15 cellular contexts compared by ENCODE assay signal in genomic region chr2:160007111-160007510, GRCh38. TPM values are rescaled to one million over a fixed set of nuclear protein-coding genes. Genes with fewer than 3 reads are reported as not detected.
DNase-seq lines count a peak whose midpoint lies in the region; ATAC-seq and TF ChIP-seq lines count a peak whose summit lies in the region.
"Had no signal": no experiment of that assay in that cellular context is flagged by ENCODE, and none has a peak within 500 bp of the region (broad histone marks: within the 10 kb centered on the region; RNA-seq: fewer than 3 reads in every experiment).

No MANE protein-coding gene starts in this region.

- H3K27ac ChIP-seq in RWPE1 (peak overlapping the region; percentile 38), hepatocyte (peak overlapping the region; percentile 16), psoas muscle (peak overlapping the region; percentile 11)
- H3K27ac ChIP-seq: 22Rv1, BLaER1 had no signal

- H3K4me3 ChIP-seq in hepatocyte = no peak overlapping the region
- H3K4me3 ChIP-seq in psoas muscle = no peak overlapping the region
- H3K4me3 ChIP-seq: BLaER1, HAP-1 had no signal

- no peak overlapping the region for H2AFZ ChIP-seq in hepatocyte

- H3K4me2 ChIP-seq in hepatocyte = peak overlapping the region; percentile 14
- H3K4me2 ChIP-seq: BLaER1 had no signal

- H3K27me3 ChIP-seq in hepatocyte (no peaks in the 10 kb centered on the region), psoas muscle (ENCODE audit: insufficient read depth in 3 of 3, low read length in 2 of 3) (no peaks in the 10 kb centered on the region)
- H3K27me3 ChIP-seq: BLaER1 had no signal

- ATAC-seq in psoas muscle = no peak
- ATAC-seq in activated CD8-positive, alpha-beta T cell treated with anti-CD3 and anti-CD28 coated beads, Interleukin-2, amount 10 ng/mL, durations not matched to agents 7 days and 5 days = no peak

- H3K27ac Mint-ChIP-seq in activated CD8-positive, alpha-beta T cell treated with anti-CD3 and anti-CD28 coated beads, Interleukin-2, amount 10 ng/mL, durations not matched to agents 7 days and 5 days = no peak overlapping the region

- POLR2A ChIA-PET in RWPE1 (lab: Yijun Ruan, JAX; ENCODE audit: low non-redundant PET) = no interaction called here
- POLR2A ChIA-PET in activated CD8-positive, alpha-beta T cell treated with anti-CD3 and anti-CD28 coated beads, Interleukin-2, amount 10 ng/mL, durations not matched to agents 7 days and 5 days (lab: Charles Lee) = no interaction called here

- H3K9me3 ChIP-seq in hepatocyte (ENCODE audit: low read depth) (no peaks in the 10 kb centered on the region), psoas muscle (no peaks in the 10 kb centered on the region)
- H3K9me3 ChIP-seq: BLaER1, HAP-1 had no signal

- H3K36me3 Mint-ChIP-seq in activated CD8-positive, alpha-beta T cell treated with anti-CD3 and anti-CD28 coated beads, Interleukin-2, amount 10 ng/mL, durations not matched to agents 7 days and 5 days (ENCODE audit: low read depth) = no peaks in the 10 kb centered on the region

- 76% methylated on average over 5 of the region's 5 CpGs for WGBS in hepatocyte (ENCODE audit: low lambda C conversion rate, missing lambda C conversion rate)
- 74 to 79% (median 79%) methylated on average over 5 of the region's 5 CpGs for WGBS in psoas muscle, 3 donors

- no peak overlapping the region for H3K4me3 Mint-ChIP-seq in activated CD8-positive, alpha-beta T cell treated with anti-CD3 and anti-CD28 coated beads, Interleukin-2, amount 10 ng/mL, durations not matched to agents 7 days and 5 days

- H3K4me1 Mint-ChIP-seq in activated CD8-positive, alpha-beta T cell treated with anti-CD3 and anti-CD28 coated beads, Interleukin-2, amount 10 ng/mL, durations not matched to agents 7 days and 5 days (ENCODE audit: low read depth) = no peaks in the 10 kb centered on the region

- H3K27me3 Mint-ChIP-seq in activated CD8-positive, alpha-beta T cell treated with anti-CD3 and anti-CD28 coated beads, Interleukin-2, amount 10 ng/mL, durations not matched to agents 7 days and 5 days (ENCODE audit: low read depth) = peaks cover 9% of the 10 kb centered on the region

- no peak for TF ChIP-seq CTCF in RWPE1 (conservative IDR thresholded peaks at IDR 0.05; ENCODE audit: low read depth)
- TF ChIP-seq CTCF in hepatocyte (IDR thresholded peaks at IDR 0.05; ENCODE audit: poor library complexity) = no peak
- TF ChIP-seq CTCF in psoas muscle (IDR thresholded peaks at IDR 0.05) = no peak

- H3K79me2 ChIP-seq in hepatocyte = no peaks in the 10 kb centered on the region

- intact Hi-C loops in psoas muscle (cut with DNase I) = no loop called here

- no peaks in the 10 kb centered on the region for H3K9me3 Mint-ChIP-seq in activated CD8-positive, alpha-beta T cell treated with anti-CD3 and anti-CD28 coated beads, Interleukin-2, amount 10 ng/mL, durations not matched to agents 7 days and 5 days (ENCODE audit: insufficient read depth)

- H3K9me2 ChIP-seq in hepatocyte (replicated peaks; ENCODE audit: insufficient read depth) = no peaks in the 10 kb centered on the region

- H4K20me1 ChIP-seq in hepatocyte (ENCODE audit: insufficient read depth, poor library complexity, severe bottlenecking) = no peaks in the 10 kb centered on the region
- H4K20me1 ChIP-seq: BLaER1 had no signal

- CTCF ChIA-PET in RWPE1 (lab: Yijun Ruan, JAX) = no interaction called here
- CTCF ChIA-PET in activated CD8-positive, alpha-beta T cell treated with anti-CD3 and anti-CD28 coated beads, Interleukin-2, amount 10 ng/mL, durations not matched to agents 7 days and 5 days (lab: Charles Lee) = no interaction called here

- H3K4me1 ChIP-seq in hepatocyte (ENCODE audit: insufficient read depth) = no peaks in the 10 kb centered on the region
- peaks cover 16% of the 10 kb centered on the region for H3K4me1 ChIP-seq in psoas muscle
- H3K4me1 ChIP-seq: BLaER1, HAP-1 had no signal

- DNase-seq in ELF-1 (ENCODE audit: low read depth, low spot score) = peak; percentile 80
- no peak for DNase-seq in RWPE1 (ENCODE audit: low spot score)
- DNase-seq in hepatocyte (ENCODE audit: low spot score) = no peak
- DNase-seq in psoas muscle = no peak
- no peak for DNase-seq in kidney glomerular epithelial cell (lab: John Stamatoyannopoulos, UW)
- DNase-seq in activated CD8-positive, alpha-beta T cell treated with anti-CD3 and anti-CD28 coated beads, Interleukin-2, amount 10 ng/mL, durations not matched to agents 7 days and 5 days = no peak
- DNase-seq in AG08395 (ENCODE audit: low spot score) = no peak
- DNase-seq: AML-193, DMS 273 treated with DMSO at 0.1 percent for 48 hours, GOT3, IMR-90 had no signal

- no peaks in the 10 kb centered on the region for H3K36me3 ChIP-seq in hepatocyte (replicated peaks; ENCODE audit: insufficient read depth, low read depth)
- peaks cover 0 to under 1% of the 10 kb centered on the region in 2 donors for H3K36me3 ChIP-seq in psoas muscle (ENCODE audit: insufficient read depth in 1 of 2, low read depth in 1 of 2)
- H3K36me3 ChIP-seq: BLaER1, HAP-1 had no signal

RNA-seq across cellular contexts. Expression of gene PLA2R1, which starts 55.3 kb away (rescaled TPM):
- total RNA-seq in hepatocyte (7.9 and 9.6 TPM in 2 replicates), psoas muscle (under 1 TPM; 0.26 to 0.97 (median 0.61) TPM)
- polyA plus RNA-seq in hepatocyte (4.9 TPM in 2 replicates), psoas muscle (under 1 TPM; 0.17 to 0.21 (median 0.20) TPM)
- not detected for total RNA-seq in activated CD8-positive, alpha-beta T cell treated with anti-CD3 and anti-CD28 coated beads, Interleukin-2, amount 10 ng/mL, durations not matched to agents 7 days and 5 days
- total RNA-seq: A673 had no signal
